15 cellular contexts compared by ENCODE assay signal in the genomic region with DNA sequence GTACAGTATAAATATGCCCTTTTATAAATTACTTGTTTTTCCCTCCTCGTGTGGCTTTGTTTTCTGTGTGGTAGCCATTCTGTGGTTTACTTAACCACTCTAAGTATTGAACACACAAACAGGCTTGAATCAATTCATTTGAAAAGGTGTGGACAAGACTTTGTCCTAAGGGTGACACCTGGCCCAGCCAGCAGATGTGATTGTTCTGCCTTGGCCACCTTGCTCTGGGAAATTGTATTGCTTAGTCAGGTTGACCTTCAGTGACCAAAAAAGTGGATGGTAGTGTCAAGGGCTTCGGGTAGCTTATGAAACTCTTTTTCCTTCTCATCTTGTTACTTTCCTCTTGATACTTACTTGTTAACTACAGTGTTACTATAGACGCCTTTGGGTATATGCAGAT.
A peak's percentile ranks its signal among the peaks of the same experiment; 100 is the strongest.
DNase-seq lines count a peak whose midpoint lies in the region; ATAC-seq, FAIRE-seq and TF ChIP-seq lines count a peak whose summit lies in the region.
"Had no signal": no experiment of that assay in that cellular context is flagged by ENCODE, and none has a peak within 500 bp of the region (broad histone marks: within the 10 kb centered on the region; RNA-seq: fewer than 3 reads in every experiment).

No MANE protein-coding gene starts in this region.

- in situ Hi-C loops in ACHN (cut with HindIII; ENCODE audit: low pct_ligation_motif_present, low pct_unique_long_range_greater_than_20kb, low sequenced_read_pairs), result no loop called here

- DNase-seq in DMS53 (lab: John Stamatoyannopoulos, UW), result peak; percentile 7
- no peak for DNase-seq in DMS53 treated with DMSO at 0.1 percent for 48 hours (lab: John Stamatoyannopoulos, UW; ENCODE audit: unreplicated experiment)
- DNase-seq in GM19239 (ENCODE audit: insufficient read length, low spot score), result no peak
- DNase-seq in activated naive CD8-positive, alpha-beta T cell treated with anti-CD3 and anti-CD28 coated beads for 36 hours, result no peak
- no peak for DNase-seq in osteocyte (ENCODE audit: extremely low spot score, unreplicated experiment)
- DNase-seq in ACHN, result no peak
- DNase-seq: activated CD4-positive, alpha-beta T cell treated with anti-CD3 and anti-CD28 coated beads for 48 hours; activated naive CD8-positive, alpha-beta T cell treated with anti-CD3 and anti-CD28 coated beads, Interleukin-2, amount 10 ng/mL, durations not matched to agents 7 days and 5 days; Calu3; NCI-H1930; stimulated activated CD4-positive, alpha-beta T cell treated with anti-CD3 and anti-CD28 coated beads, Interleukin-15, amount 100 ng/mL, for 24 hours; upper lobe of right lung had no signal

- ATAC-seq in GM19452 (IDR thresholded peaks at IDR 0.05; ENCODE audit: unreplicated experiment) (no peak), HG03354 (IDR thresholded peaks at IDR 0.05; ENCODE audit: poor library complexity, severe bottlenecking, unreplicated experiment) (no peak)
- ATAC-seq: upper lobe of right lung had no signal

- no peaks in the 10 kb centered on the region for H3K27me3 Mint-ChIP-seq in activated naive CD8-positive, alpha-beta T cell treated with anti-CD3 and anti-CD28 coated beads for 36 hours
- no peaks in the 10 kb centered on the region for H3K27me3 Mint-ChIP-seq in osteocyte (ENCODE audit: unreplicated experiment)
- H3K27me3 Mint-ChIP-seq: activated naive CD8-positive, alpha-beta T cell treated with anti-CD3 and anti-CD28 coated beads, Interleukin-2, amount 10 ng/mL, durations not matched to agents 7 days and 5 days had no signal

- peaks cover 54% of the 10 kb centered on the region for H3K36me3 Mint-ChIP-seq in activated naive CD8-positive, alpha-beta T cell treated with anti-CD3 and anti-CD28 coated beads for 36 hours
- peaks cover 12% of the 10 kb centered on the region for H3K36me3 Mint-ChIP-seq in osteocyte (ENCODE audit: unreplicated experiment)

- TF ChIP-seq CTCF in osteocyte (IDR thresholded peaks at IDR 0.05), result no peak

- H3K27ac Mint-ChIP-seq in activated naive CD8-positive, alpha-beta T cell treated with anti-CD3 and anti-CD28 coated beads for 36 hours, result peak overlapping the region; percentile 59
- peak overlapping the region; percentile 93 for H3K27ac Mint-ChIP-seq in osteocyte (ENCODE audit: unreplicated experiment)
- H3K27ac Mint-ChIP-seq: activated naive CD8-positive, alpha-beta T cell treated with anti-CD3 and anti-CD28 coated beads, Interleukin-2, amount 10 ng/mL, durations not matched to agents 7 days and 5 days had no signal

- H3K9me3 Mint-ChIP-seq in activated naive CD8-positive, alpha-beta T cell treated with anti-CD3 and anti-CD28 coated beads for 36 hours, result peaks cover 18% of the 10 kb centered on the region
- peaks cover 13% of the 10 kb centered on the region for H3K9me3 Mint-ChIP-seq in osteocyte (ENCODE audit: unreplicated experiment)

- H3K4me3 Mint-ChIP-seq in activated naive CD8-positive, alpha-beta T cell treated with anti-CD3 and anti-CD28 coated beads for 36 hours, result no peak overlapping the region
- H3K4me3 Mint-ChIP-seq in osteocyte (ENCODE audit: unreplicated experiment), result no peak overlapping the region
- H3K4me3 Mint-ChIP-seq: activated naive CD8-positive, alpha-beta T cell treated with anti-CD3 and anti-CD28 coated beads, Interleukin-2, amount 10 ng/mL, durations not matched to agents 7 days and 5 days had no signal

- FAIRE-seq in GM19239 (lab: Jason Lieb, UNC), result peak; percentile 23
- FAIRE-seq: GM18507 had no signal

- peaks cover 82% of the 10 kb centered on the region for H3K4me1 Mint-ChIP-seq in activated naive CD8-positive, alpha-beta T cell treated with anti-CD3 and anti-CD28 coated beads for 36 hours
- peaks cover 81% of the 10 kb centered on the region for H3K4me1 Mint-ChIP-seq in osteocyte (ENCODE audit: unreplicated experiment)
